In genomic region chr5:109688647-109688998, GRCh38 we compare ENCODE assay signal across 8 cellular contexts. TPM values are rescaled to one million over a fixed set of nuclear protein-coding genes. Genes with fewer than 3 reads are reported as not detected.
A peak's percentile ranks its signal among the peaks of the same experiment; 100 is the strongest.
DNase-seq lines count a peak whose midpoint lies in the region; ATAC-seq, FAIRE-seq and TF ChIP-seq lines count a peak whose summit lies in the region.

No MANE protein-coding gene starts in this region.

- no peaks in the 10 kb centered on the region for H3K27me3 ChIP-seq in HCT116 (ENCODE audit: insufficient read depth, low read length)
- H3K27me3 ChIP-seq in GM12878 (replicated peaks in 1 of 2; ENCODE audit: control insufficient read depth in 2 of 2, insufficient read depth in 2 of 2, low read length in 1 of 2) = no peaks in the 10 kb centered on the region
- H3K27me3 ChIP-seq in subcutaneous abdominal adipose tissue (ENCODE audit: control insufficient read depth in 5 of 5, insufficient read depth in 4 of 5, low read length in 5 of 5) = no peaks in the 10 kb centered on the region

- H3K36me3 ChIP-seq in HCT116 (ENCODE audit: control insufficient read depth in 1 of 2, insufficient read depth in 2 of 2, low read length in 2 of 2) (no peaks in the 10 kb centered on the region), GM12878 (ENCODE audit: control insufficient read depth in 2 of 2, insufficient read depth in 2 of 2, low read length in 1 of 2) (no peaks in the 10 kb centered on the region), subcutaneous abdominal adipose tissue (ENCODE audit: control insufficient read depth in 5 of 5, insufficient read depth in 5 of 5, low read length in 5 of 5) (no peaks in the 10 kb centered on the region)

- H3K27ac Mint-ChIP-seq in Calu3 (ENCODE audit: unreplicated experiment) = peak overlapping the region; percentile 97

- FAIRE-seq in GM12878 (lab: Jason Lieb, UNC) = no peak

- DNase-seq in Calu3 (no peak), HCT116 (ENCODE audit: low read depth, low spot score) (peak; percentile 48), NCI-H748 (lab: John Stamatoyannopoulos, UW; ENCODE audit: unreplicated experiment) (peak; percentile 62), GM12878 (ENCODE audit: low read depth, low spot score) (peak; percentile 35), left lobe of liver (ENCODE audit: low spot score) (no peak), AG08395 (ENCODE audit: low spot score) (no peak)

- TF ChIP-seq POLR2A in HCT116 (IDR thresholded peaks at IDR 0.05; ENCODE audit: borderline replicate concordance, extremely low read depth, insufficient read depth, insufficient read length) (no peak), GM12878 (IDR thresholded peaks at IDR 0.05; ENCODE audit: low read depth, low read length) (no peak)

- no peaks in the 10 kb centered on the region for H3K27me3 Mint-ChIP-seq in Calu3 (ENCODE audit: unreplicated experiment)

- H3K36me3 Mint-ChIP-seq in Calu3 (ENCODE audit: insufficient read depth, unreplicated experiment) = peaks cover 35% of the 10 kb centered on the region

- H3K9ac ChIP-seq in HCT116 (ENCODE audit: low read length) = peak overlapping the region; percentile 42; the same call in 1 of the 2 replicates
- H3K9ac ChIP-seq in GM12878 (ENCODE audit: control insufficient read depth, insufficient read depth, low read length) = peak overlapping the region; percentile 77
- H3K9ac ChIP-seq in subcutaneous abdominal adipose tissue (ENCODE audit: low read length in 5 of 5) = peak overlapping the region; percentile 28 to 88 (median 78)

- H3K27ac ChIP-seq in HCT116 (ENCODE audit: low read depth, low read length) = peak overlapping the region; percentile 54
- peak overlapping the region; percentile 76 for H3K27ac ChIP-seq in GM12878 (ENCODE audit: control insufficient read depth, insufficient read depth)
- H3K27ac ChIP-seq in subcutaneous abdominal adipose tissue (ENCODE audit: low read depth, low read length) = peak overlapping the region; percentile 88

- H3K9me3 ChIP-seq in HCT116 (ENCODE audit: control insufficient read depth in 1 of 2, insufficient read depth in 1 of 2, low read depth in 1 of 2, low read length in 2 of 2) (no peaks in the 10 kb centered on the region), GM12878 (replicated peaks; ENCODE audit: control insufficient read depth, insufficient read depth, low read length) (peaks cover 3% of the 10 kb centered on the region; the same call in 1 of the 3 replicates), subcutaneous abdominal adipose tissue (ENCODE audit: control insufficient read depth in 5 of 5, low read length in 5 of 5) (peaks cover 0 to 33% (median 15%) of the 10 kb centered on the region in 5 donors)

- intact Hi-C loops in Calu3 (cut with micrococcal nuclease; ENCODE audit: unreplicated experiment) (loop anchor here (1.0 to 10.0 kb wide), 5 partner anchors 204 to 1166 kb away; no protein-coding TSS in a partner anchor), HCT116 (cut with micrococcal nuclease) (loop anchor here (5.0 to 10.0 kb wide), 3 partner anchors 766 to 1044 kb away; no protein-coding TSS in a partner anchor), GM12878 (cut with micrococcal nuclease; ENCODE audit: unreplicated experiment) (loop anchor here (2.0 to 10.0 kb wide), 4 partner anchors 196 to 1046 kb away; no protein-coding TSS in a partner anchor)

- H3K9me3 Mint-ChIP-seq in Calu3 (ENCODE audit: low read depth, unreplicated experiment) = no peaks in the 10 kb centered on the region

- ATAC-seq in HCT116 (no peak), GM12878 (peak; percentile 4), left lobe of liver (peak; percentile 20), HG03457 (IDR thresholded peaks at IDR 0.05; ENCODE audit: unreplicated experiment) (no peak)

- WGBS in GM12878 (ENCODE audit: insufficient coverage, insufficient replicate concordance, low lambda C conversion rate, missing lambda C conversion rate) = under 1% methylated on average over 6 of the region's 6 CpGs

- TF ChIP-seq CTCF in Calu3 (IDR thresholded peaks at IDR 0.05; ENCODE audit: unreplicated experiment) (peak; percentile 87), HCT116 (IDR thresholded peaks at IDR 0.05 in 2 of 3, conservative IDR thresholded peaks at IDR 0.05 in 1 of 3; ENCODE audit: borderline replicate concordance in 1 of 3, insufficient read depth in 1 of 3, low read depth in 2 of 3, low read length in 2 of 3) (peak; percentile 37 to 73 (median 44); a peak in 5 of 6 replicates), GM12878 (IDR thresholded peaks at IDR 0.05 in 2 of 3, conservative IDR thresholded peaks at IDR 0.05 in 1 of 3; ENCODE audit: control insufficient read depth in 2 of 3, extremely low read depth in 1 of 3, insufficient read depth in 1 of 3, low read depth in 3 of 3, low read length in 3 of 3) (peak; percentile 34 to 64 (median 45); a peak in 5 of 6 replicates)

- H3K79me2 ChIP-seq in HCT116 (ENCODE audit: insufficient read depth, low read length) (peaks cover 25% of the 10 kb centered on the region), GM12878 (ENCODE audit: control insufficient read depth, insufficient read depth, low read length) (peaks cover 27% of the 10 kb centered on the region)

- peaks cover 30% of the 10 kb centered on the region for H3K4me1 Mint-ChIP-seq in Calu3 (ENCODE audit: low read depth, unreplicated experiment)

- TF ChIP-seq EP300 in GM12878 (IDR thresholded peaks at IDR 0.05; ENCODE audit: borderline replicate concordance in 1 of 2, control insufficient read depth in 1 of 2, low read depth in 2 of 2, low read length in 2 of 2) = no peak

- peak; percentile 52 for TF ChIP-seq RAD21 in HCT116 (IDR thresholded peaks at IDR 0.05; ENCODE audit: low read depth)
- peak; percentile 52 for TF ChIP-seq RAD21 in GM12878 (IDR thresholded peaks at IDR 0.05; ENCODE audit: insufficient read depth, low read depth, low read length)

- peaks cover 4 to 18% of the 10 kb centered on the region in 2 experiments; a peak in 3 of 4 replicates for H3K4me1 ChIP-seq in HCT116 (ENCODE audit: control insufficient read depth in 1 of 2, insufficient read depth in 2 of 2, low read length in 2 of 2)
- peaks cover 13% of the 10 kb centered on the region for H3K4me1 ChIP-seq in GM12878 (ENCODE audit: control insufficient read depth, insufficient read depth, low read length)
- peaks cover 3 to 32% (median 27%) of the 10 kb centered on the region in 5 donors for H3K4me1 ChIP-seq in subcutaneous abdominal adipose tissue (ENCODE audit: control insufficient read depth in 5 of 5, insufficient read depth in 5 of 5, low read length in 5 of 5)

- CTCF ChIA-PET in Calu3 (lab: Charles Lee) = interaction anchor here (0.6 to 1.7 kb wide), 6 partner anchors 8 to 961 kb away, joined by 3 to 7 read pairs (median 4); no protein-coding TSS in a partner anchor
- CTCF ChIA-PET in HCT116 (lab: Charles Lee) = interaction anchor here (1.1 to 1.3 kb wide), 2 partner anchors 97 to 1007 kb away, joined by 4 to 5 read pairs; no protein-coding TSS in a partner anchor
- CTCF ChIA-PET in GM12878 (lab: Yijun Ruan, JAX) = interaction anchor here (0.6 to 1.6 kb wide), 11 partner anchors 9 to 937 kb away, joined by 3 to 7 read pairs (median 3); no protein-coding TSS in a partner anchor

- H3K4me2 ChIP-seq in HCT116 (ENCODE audit: low read length) (peak overlapping the region; percentile 88), GM12878 (ENCODE audit: control insufficient read depth, insufficient read depth) (peak overlapping the region; percentile 89)

- no peaks in the 10 kb centered on the region for H4K20me1 ChIP-seq in HCT116 (ENCODE audit: insufficient read depth)
- no peaks in the 10 kb centered on the region for H4K20me1 ChIP-seq in GM12878 (ENCODE audit: control insufficient read depth, insufficient read depth)

- in situ Hi-C loops in GM12878 (cut with MboI) = loop anchor here (10.0 kb wide), 1 partner anchor 1044 kb away; no protein-coding TSS in a partner anchor

- H3K9me2 ChIP-seq in HCT116 (ENCODE audit: insufficient read depth) = no peaks in the 10 kb centered on the region

- TSS peak; percentile 91 for BruUV-seq in Calu3 (replicated peaks; lab: Mats Ljungman, UMichigan)
- TSS peak; percentile 87 for BruUV-seq in HCT116 (replicated peaks; lab: Mats Ljungman, UMichigan)
- TSS peak; percentile 85 for BruUV-seq in GM12878 (replicated peaks; lab: Mats Ljungman, UMichigan)

- H3K4me3 ChIP-seq in HCT116 (replicated peaks in 1 of 2; ENCODE audit: low read depth in 1 of 2, low read length in 2 of 2) (peak overlapping the region; percentile 40 to 74), GM12878 (peak overlapping the region; percentile 86), subcutaneous abdominal adipose tissue (ENCODE audit: low read depth in 1 of 5, low read length in 5 of 5) (peak overlapping the region; percentile 91 to 97 (median 92))

- SMC1A ChIA-PET in GM12878 (lab: Charles Lee; ENCODE audit: uncharacterized antibody, unreplicated experiment) = interaction anchor here (0.8 to 2.3 kb wide), 11 partner anchors 9 to 1378 kb away, joined by 3 to 6 read pairs (median 3); no protein-coding TSS in a partner anchor

- POLR2A ChIA-PET in HCT116 (lab: Charles Lee) (interaction anchor here (1.3 kb wide), 1 partner anchor 118 kb away, joined by 5 read pairs; no protein-coding TSS in a partner anchor), GM12878 (lab: Charles Lee) (interaction anchor here (1.4 kb wide), 1 partner anchor 1306 kb away, joined by 3 read pairs; no protein-coding TSS in a partner anchor)

- H2AFZ ChIP-seq in HCT116 (ENCODE audit: low read depth, low read length, poor library complexity, severe bottlenecking) (peak overlapping the region; percentile 81), GM12878 (ENCODE audit: control insufficient read depth, low read depth, low read length) (peak overlapping the region; percentile 98)

- RAD21 ChIA-PET in HCT116 (lab: Charles Lee; ENCODE audit: low non-redundant PET in 1 of 2, low total read pairs in 2 of 2, uncharacterized antibody in 2 of 2, unreplicated experiment in 2 of 2) = no interaction called here
- RAD21 ChIA-PET in GM12878 (lab: Charles Lee; ENCODE audit: unreplicated experiment) = no interaction called here

- peak overlapping the region; percentile 96 for H3K4me3 Mint-ChIP-seq in Calu3 (ENCODE audit: low read depth, unreplicated experiment)

RNA-seq across cellular contexts. Expression of gene MAN2A1, which starts 1.1 kb away (rescaled TPM):
- total RNA-seq in Calu3 (2022) (65.8 and 76.3 TPM in 2 replicates), HCT116 (2021; ENCODE audit: unreplicated experiment) (35.4 TPM), GM12878 (2014; rRNA removed) (12.7 and 14.8 TPM in 2 replicates), GM12878 (2014; rRNA removed; fragmentation: Illumina TruSeq; extraction: Trizol) (16.5 and 16.6 TPM in 2 replicates), GM12878 (2021) (12.0 and 14.5 TPM in 2 replicates), left lobe of liver (59.9 TPM)
- 11.2 and 11.7 TPM in 2 replicates for polyA plus RNA-seq in HCT116 (2012)
- total RNA-seq in GM12878 (2013; cell fraction: nucleolus; rRNA removed) = 43.6 and 52.3 TPM in 2 replicates
- polyA plus RNA-seq in GM12878 (2011; ENCODE audit: low read depth) = 3.5 TPM
- polyA plus RNA-seq in GM12878 (2011; rRNA removed) (27.9 and 40.9 TPM in 2 replicates), GM12878 (2014; fragmentation: Illumina TruSeq; extraction: Trizol) (11.7 and 13.6 TPM in 2 replicates), GM12878 (2014; fragmentation: Nextera tagmentation; extraction: Ambion mirVana) (1 to 10 TPM; 4.2 to 4.5 TPM), GM12878 (2014; rRNA removed) (6.2 and 7.4 TPM in 2 replicates), GM12878 (2016; fragmentation: Nextera tagmentation; extraction: Ambion mirVana) (1 to 10 TPM; 8.5 to 9.2 TPM)
- polyA plus RNA-seq in GM12878 (2011; cell fraction: cytosol; rRNA removed) = 10.1 and 10.5 TPM in 2 replicates
- polyA plus RNA-seq in GM12878 (2011; cell fraction: nucleus; rRNA removed) = 26.2 and 29.4 TPM in 2 replicates
- 5.6 and 6.7 TPM in 2 replicates for polyA plus RNA-seq in GM12878 (2012)
- 41.2 and 46.7 TPM in 2 replicates for polyA minus RNA-seq in GM12878 (2011; rRNA and poly(A)+ RNA removed)
- 15.6 and 28.1 TPM in 2 replicates for polyA minus RNA-seq in GM12878 (2011; cell fraction: cytosol; rRNA and poly(A)+ RNA removed)
- polyA minus RNA-seq in GM12878 (2011; cell fraction: nucleus; rRNA and poly(A)+ RNA removed) = 51.1 and 77.2 TPM in 2 replicates

Comparison
In these comparisons a context has a peak if more than half of its experiments do, and no peak if none do; other contexts are left out.
1. DNase-seq: peak in HCT116 (single experiment), NCI-H748 (single experiment) and GM12878 (single experiment); none in Calu3 (single experiment), left lobe of liver (single experiment) and AG08395 (single experiment).
2. ATAC-seq: peak in GM12878 (single experiment) and left lobe of liver (single experiment); none in HCT116 (single experiment) and HG03457 (single experiment).
3. Peak in every context shown above with its lines, with median percentiles within 50 percentile points of each other: CTCF ChIP-seq, H3K27ac ChIP-seq, H3K4me3 ChIP-seq and H3K9ac ChIP-seq.